In the genomic region with DNA sequence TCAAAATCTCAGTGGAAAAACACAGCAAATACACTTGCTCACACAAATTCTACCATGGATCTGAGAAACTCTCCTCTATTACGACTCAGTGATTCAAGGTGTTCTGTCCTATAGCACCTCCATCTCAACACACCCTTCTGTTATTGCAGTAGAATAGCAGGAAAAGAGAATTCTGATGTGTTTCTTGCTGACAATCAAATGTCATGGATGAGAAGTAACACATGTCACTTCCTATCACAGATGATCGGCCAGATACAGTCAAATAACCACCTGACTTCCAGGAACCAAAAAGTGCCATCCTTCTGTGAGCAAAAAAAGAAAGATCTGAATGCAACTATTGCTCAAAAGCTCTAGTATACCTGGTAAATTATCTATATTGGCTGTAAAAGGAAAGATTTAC, we compare ENCODE assay signal across 3 cellular contexts.
"Had no signal": no experiment of that assay in that cellular context is flagged by ENCODE, and none has a peak within 500 bp of the region (broad histone marks: within the 10 kb centered on the region; RNA-seq: fewer than 3 reads in every experiment).

No MANE protein-coding gene starts in this region.

- DNase-seq: GDM1, GF-D8 had no signal

- H3K4me3 ChIP-seq: GM12878 had no signal
